ENCODE assay signal across 1 cellular context in genomic region chr15:47027322-47027946, GRCh38.
TF ChIP-seq lines count a peak whose summit lies in the region.

No MANE protein-coding gene starts in this region.

TF ChIP-seq in GM23338, 12 proteins besides CTCF, POLR2A, EP300 and RAD21 (continued from another document):
- TF ChIP-seq, protein P1, sequence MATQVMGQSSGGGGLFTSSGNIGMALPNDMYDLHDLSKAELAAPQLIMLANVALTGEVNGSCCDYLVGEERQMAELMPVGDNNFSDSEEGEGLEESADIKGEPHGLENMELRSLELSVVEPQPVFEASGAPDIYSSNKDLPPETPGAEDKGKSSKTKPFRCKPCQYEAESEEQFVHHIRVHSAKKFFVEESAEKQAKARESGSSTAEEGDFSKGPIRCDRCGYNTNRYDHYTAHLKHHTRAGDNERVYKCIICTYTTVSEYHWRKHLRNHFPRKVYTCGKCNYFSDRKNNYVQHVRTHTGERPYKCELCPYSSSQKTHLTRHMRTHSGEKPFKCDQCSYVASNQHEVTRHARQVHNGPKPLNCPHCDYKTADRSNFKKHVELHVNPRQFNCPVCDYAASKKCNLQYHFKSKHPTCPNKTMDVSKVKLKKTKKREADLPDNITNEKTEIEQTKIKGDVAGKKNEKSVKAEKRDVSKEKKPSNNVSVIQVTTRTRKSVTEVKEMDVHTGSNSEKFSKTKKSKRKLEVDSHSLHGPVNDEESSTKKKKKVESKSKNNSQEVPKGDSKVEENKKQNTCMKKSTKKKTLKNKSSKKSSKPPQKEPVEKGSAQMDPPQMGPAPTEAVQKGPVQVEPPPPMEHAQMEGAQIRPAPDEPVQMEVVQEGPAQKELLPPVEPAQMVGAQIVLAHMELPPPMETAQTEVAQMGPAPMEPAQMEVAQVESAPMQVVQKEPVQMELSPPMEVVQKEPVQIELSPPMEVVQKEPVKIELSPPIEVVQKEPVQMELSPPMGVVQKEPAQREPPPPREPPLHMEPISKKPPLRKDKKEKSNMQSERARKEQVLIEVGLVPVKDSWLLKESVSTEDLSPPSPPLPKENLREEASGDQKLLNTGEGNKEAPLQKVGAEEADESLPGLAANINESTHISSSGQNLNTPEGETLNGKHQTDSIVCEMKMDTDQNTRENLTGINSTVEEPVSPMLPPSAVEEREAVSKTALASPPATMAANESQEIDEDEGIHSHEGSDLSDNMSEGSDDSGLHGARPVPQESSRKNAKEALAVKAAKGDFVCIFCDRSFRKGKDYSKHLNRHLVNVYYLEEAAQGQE (IDR thresholded peaks at IDR 0.05; ENCODE audit: unreplicated experiment) = no peak
- no peak for TF ChIP-seq JUNB (IDR thresholded peaks at IDR 0.05; ENCODE audit: unreplicated experiment)
- no peak for TF ChIP-seq ZNF114 (CRISPR knock-in tag; IDR thresholded peaks at IDR 0.05)
- TF ChIP-seq ZNF331 (CRISPR knock-in tag; IDR thresholded peaks at IDR 0.05; ENCODE audit: low read depth) = no peak
- no peak for TF ChIP-seq NANOG (IDR thresholded peaks at IDR 0.05; ENCODE audit: borderline replicate concordance)
- TF ChIP-seq POLR2AphosphoS5 (IDR thresholded peaks at IDR 0.05; ENCODE audit: low read depth) = no peak
- no peak for TF ChIP-seq CREB1 (CRISPR knock-in tag; IDR thresholded peaks at IDR 0.05; ENCODE audit: low read depth)
- no peak for TF ChIP-seq EZH2phosphoT487 (IDR thresholded peaks at IDR 0.05; ENCODE audit: unreplicated experiment)
- TF ChIP-seq, protein P2, sequence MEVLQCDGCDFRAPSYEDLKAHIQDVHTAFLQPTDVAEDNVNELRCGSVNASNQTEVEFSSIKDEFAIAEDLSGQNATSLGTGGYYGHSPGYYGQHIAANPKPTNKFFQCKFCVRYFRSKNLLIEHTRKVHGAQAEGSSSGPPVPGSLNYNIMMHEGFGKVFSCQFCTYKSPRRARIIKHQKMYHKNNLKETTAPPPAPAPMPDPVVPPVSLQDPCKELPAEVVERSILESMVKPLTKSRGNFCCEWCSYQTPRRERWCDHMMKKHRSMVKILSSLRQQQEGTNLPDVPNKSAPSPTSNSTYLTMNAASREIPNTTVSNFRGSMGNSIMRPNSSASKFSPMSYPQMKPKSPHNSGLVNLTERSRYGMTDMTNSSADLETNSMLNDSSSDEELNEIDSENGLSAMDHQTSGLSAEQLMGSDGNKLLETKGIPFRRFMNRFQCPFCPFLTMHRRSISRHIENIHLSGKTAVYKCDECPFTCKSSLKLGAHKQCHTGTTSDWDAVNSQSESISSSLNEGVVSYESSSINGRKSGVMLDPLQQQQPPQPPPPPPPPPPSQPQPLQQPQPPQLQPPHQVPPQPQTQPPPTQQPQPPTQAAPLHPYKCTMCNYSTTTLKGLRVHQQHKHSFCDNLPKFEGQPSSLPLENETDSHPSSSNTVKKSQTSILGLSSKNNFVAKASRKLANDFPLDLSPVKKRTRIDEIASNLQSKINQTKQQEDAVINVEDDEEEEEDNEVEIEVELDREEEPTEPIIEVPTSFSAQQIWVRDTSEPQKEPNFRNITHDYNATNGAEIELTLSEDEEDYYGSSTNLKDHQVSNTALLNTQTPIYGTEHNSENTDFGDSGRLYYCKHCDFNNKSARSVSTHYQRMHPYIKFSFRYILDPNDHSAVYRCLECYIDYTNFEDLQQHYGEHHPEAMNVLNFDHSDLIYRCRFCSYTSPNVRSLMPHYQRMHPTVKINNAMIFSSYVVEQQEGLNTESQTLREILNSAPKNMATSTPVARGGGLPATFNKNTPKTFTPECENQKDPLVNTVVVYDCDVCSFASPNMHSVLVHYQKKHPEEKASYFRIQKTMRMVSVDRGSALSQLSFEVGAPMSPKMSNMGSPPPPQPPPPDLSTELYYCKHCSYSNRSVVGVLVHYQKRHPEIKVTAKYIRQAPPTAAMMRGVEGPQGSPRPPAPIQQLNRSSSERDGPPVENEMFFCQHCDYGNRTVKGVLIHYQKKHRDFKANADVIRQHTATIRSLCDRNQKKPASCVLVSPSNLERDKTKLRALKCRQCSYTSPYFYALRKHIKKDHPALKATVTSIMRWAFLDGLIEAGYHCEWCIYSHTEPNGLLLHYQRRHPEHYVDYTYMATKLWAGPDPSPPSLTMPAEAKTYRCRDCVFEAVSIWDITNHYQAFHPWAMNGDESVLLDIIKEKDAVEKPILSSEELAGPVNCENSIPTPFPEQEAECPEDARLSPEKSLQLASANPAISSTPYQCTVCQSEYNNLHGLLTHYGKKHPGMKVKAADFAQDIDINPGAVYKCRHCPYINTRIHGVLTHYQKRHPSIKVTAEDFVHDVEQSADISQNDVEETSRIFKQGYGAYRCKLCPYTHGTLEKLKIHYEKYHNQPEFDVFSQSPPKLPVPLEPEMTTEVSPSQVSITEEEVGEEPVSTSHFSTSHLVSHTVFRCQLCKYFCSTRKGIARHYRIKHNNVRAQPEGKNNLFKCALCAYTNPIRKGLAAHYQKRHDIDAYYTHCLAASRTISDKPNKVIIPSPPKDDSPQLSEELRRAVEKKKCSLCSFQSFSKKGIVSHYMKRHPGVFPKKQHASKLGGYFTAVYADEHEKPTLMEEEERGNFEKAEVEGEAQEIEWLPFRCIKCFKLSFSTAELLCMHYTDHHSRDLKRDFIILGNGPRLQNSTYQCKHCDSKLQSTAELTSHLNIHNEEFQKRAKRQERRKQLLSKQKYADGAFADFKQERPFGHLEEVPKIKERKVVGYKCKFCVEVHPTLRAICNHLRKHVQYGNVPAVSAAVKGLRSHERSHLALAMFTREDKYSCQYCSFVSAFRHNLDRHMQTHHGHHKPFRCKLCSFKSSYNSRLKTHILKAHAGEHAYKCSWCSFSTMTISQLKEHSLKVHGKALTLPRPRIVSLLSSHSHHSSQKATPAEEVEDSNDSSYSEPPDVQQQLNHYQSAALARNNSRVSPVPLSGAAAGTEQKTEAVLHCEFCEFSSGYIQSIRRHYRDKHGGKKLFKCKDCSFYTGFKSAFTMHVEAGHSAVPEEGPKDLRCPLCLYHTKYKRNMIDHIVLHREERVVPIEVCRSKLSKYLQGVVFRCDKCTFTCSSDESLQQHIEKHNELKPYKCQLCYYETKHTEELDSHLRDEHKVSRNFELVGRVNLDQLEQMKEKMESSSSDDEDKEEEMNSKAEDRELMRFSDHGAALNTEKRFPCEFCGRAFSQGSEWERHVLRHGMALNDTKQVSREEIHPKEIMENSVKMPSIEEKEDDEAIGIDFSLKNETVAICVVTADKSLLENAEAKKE (CRISPR knock-in tag; IDR thresholded peaks at IDR 0.05) = no peak
